In the genomic region with DNA sequence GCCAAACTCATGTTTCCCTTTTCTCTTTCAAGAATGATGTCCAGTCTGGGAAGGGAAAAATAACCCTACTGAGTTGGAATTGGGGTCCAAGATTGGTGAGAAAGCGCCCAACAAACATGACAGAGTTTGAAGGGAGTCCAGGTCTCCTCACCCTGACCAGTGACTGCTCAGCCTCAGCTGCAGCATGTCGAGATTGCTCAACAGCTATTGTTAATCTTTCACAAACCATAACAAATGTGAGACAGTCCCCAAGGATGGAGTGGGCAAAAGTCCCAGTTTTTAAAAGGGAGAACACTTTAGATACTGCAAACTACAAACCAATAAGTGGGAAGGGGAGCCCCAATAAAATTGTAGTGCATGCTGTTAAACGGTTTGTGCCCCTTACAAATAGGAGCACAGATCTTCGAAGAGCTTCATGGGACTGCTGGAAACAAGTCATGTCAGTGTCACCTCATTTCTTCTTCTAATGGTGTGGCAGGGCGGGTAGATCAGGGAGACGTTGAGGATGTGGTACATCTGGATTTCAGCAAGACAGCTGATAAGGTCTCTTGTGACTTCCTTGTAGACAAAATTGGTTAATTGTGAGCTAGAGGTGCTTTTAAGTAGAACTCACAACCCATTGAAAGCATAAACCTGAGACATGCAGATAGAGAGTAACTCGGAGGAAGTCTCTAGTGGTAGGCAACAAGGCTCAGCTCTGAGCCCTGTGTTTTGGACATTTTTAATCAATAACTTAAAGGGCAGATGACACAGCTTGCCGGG, we compare ENCODE assay signal across 1 cellular context.
TF ChIP-seq lines count a peak whose summit lies in the region.

No MANE protein-coding gene starts in this region.

TF ChIP-seq in HepG2, 621 proteins besides CTCF, POLR2A, EP300 and RAD21 (continued from another document and continues in another):
- TF ChIP-seq, protein P1, sequence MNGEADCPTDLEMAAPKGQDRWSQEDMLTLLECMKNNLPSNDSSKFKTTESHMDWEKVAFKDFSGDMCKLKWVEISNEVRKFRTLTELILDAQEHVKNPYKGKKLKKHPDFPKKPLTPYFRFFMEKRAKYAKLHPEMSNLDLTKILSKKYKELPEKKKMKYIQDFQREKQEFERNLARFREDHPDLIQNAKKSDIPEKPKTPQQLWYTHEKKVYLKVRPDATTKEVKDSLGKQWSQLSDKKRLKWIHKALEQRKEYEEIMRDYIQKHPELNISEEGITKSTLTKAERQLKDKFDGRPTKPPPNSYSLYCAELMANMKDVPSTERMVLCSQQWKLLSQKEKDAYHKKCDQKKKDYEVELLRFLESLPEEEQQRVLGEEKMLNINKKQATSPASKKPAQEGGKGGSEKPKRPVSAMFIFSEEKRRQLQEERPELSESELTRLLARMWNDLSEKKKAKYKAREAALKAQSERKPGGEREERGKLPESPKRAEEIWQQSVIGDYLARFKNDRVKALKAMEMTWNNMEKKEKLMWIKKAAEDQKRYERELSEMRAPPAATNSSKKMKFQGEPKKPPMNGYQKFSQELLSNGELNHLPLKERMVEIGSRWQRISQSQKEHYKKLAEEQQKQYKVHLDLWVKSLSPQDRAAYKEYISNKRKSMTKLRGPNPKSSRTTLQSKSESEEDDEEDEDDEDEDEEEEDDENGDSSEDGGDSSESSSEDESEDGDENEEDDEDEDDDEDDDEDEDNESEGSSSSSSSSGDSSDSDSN (CRISPR knock-in tag; IDR thresholded peaks at IDR 0.05) = peak; percentile 27; the same call in 1 of the 2 replicates
- TF ChIP-seq, protein P2, sequence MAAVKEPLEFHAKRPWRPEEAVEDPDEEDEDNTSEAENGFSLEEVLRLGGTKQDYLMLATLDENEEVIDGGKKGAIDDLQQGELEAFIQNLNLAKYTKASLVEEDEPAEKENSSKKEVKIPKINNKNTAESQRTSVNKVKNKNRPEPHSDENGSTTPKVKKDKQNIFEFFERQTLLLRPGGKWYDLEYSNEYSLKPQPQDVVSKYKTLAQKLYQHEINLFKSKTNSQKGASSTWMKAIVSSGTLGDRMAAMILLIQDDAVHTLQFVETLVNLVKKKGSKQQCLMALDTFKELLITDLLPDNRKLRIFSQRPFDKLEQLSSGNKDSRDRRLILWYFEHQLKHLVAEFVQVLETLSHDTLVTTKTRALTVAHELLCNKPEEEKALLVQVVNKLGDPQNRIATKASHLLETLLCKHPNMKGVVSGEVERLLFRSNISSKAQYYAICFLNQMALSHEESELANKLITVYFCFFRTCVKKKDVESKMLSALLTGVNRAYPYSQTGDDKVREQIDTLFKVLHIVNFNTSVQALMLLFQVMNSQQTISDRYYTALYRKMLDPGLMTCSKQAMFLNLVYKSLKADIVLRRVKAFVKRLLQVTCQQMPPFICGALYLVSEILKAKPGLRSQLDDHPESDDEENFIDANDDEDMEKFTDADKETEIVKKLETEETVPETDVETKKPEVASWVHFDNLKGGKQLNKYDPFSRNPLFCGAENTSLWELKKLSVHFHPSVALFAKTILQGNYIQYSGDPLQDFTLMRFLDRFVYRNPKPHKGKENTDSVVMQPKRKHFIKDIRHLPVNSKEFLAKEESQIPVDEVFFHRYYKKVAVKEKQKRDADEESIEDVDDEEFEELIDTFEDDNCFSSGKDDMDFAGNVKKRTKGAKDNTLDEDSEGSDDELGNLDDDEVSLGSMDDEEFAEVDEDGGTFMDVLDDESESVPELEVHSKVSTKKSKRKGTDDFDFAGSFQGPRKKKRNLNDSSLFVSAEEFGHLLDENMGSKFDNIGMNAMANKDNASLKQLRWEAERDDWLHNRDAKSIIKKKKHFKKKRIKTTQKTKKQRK (IDR thresholded peaks at IDR 0.05; ENCODE audit: low read length) = no peak
- TF ChIP-seq, protein P3, sequence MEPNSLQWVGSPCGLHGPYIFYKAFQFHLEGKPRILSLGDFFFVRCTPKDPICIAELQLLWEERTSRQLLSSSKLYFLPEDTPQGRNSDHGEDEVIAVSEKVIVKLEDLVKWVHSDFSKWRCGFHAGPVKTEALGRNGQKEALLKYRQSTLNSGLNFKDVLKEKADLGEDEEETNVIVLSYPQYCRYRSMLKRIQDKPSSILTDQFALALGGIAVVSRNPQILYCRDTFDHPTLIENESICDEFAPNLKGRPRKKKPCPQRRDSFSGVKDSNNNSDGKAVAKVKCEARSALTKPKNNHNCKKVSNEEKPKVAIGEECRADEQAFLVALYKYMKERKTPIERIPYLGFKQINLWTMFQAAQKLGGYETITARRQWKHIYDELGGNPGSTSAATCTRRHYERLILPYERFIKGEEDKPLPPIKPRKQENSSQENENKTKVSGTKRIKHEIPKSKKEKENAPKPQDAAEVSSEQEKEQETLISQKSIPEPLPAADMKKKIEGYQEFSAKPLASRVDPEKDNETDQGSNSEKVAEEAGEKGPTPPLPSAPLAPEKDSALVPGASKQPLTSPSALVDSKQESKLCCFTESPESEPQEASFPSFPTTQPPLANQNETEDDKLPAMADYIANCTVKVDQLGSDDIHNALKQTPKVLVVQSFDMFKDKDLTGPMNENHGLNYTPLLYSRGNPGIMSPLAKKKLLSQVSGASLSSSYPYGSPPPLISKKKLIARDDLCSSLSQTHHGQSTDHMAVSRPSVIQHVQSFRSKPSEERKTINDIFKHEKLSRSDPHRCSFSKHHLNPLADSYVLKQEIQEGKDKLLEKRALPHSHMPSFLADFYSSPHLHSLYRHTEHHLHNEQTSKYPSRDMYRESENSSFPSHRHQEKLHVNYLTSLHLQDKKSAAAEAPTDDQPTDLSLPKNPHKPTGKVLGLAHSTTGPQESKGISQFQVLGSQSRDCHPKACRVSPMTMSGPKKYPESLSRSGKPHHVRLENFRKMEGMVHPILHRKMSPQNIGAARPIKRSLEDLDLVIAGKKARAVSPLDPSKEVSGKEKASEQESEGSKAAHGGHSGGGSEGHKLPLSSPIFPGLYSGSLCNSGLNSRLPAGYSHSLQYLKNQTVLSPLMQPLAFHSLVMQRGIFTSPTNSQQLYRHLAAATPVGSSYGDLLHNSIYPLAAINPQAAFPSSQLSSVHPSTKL (CRISPR knock-in tag; IDR thresholded peaks at IDR 0.05) = peak; percentile 59; the same call in 1 of the 2 replicates
- TF ChIP-seq ZNF546 (CRISPR knock-in tag; conservative IDR thresholded peaks at IDR 0.05) = no peak
- TF ChIP-seq, protein P4, sequence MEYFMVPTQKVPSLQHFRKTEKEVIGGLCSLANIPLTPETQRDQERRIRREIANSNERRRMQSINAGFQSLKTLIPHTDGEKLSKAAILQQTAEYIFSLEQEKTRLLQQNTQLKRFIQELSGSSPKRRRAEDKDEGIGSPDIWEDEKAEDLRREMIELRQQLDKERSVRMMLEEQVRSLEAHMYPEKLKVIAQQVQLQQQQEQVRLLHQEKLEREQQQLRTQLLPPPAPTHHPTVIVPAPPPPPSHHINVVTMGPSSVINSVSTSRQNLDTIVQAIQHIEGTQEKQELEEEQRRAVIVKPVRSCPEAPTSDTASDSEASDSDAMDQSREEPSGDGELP (IDR thresholded peaks at IDR 0.05; ENCODE audit: borderline replicate concordance, low read depth) = peak; percentile 47; the same call in 1 of the 2 replicates
- TF ChIP-seq PITX1 (CRISPR knock-in tag; IDR thresholded peaks at IDR 0.05) = 0 out of 2 replicates have a peak, but pooled peaks have one; percentile 31
- TF ChIP-seq SRF (IDR thresholded peaks at IDR 0.05; ENCODE audit: low read depth, low read length) = no peak
- TF ChIP-seq SP1 (IDR thresholded peaks at IDR 0.05) = no peak
- TF ChIP-seq SP1 (CRISPR knock-in tag; IDR thresholded peaks at IDR 0.05) = no peak
- TF ChIP-seq MIER2 (CRISPR knock-in tag; IDR thresholded peaks at IDR 0.05) = no peak
- TF ChIP-seq, protein P5, sequence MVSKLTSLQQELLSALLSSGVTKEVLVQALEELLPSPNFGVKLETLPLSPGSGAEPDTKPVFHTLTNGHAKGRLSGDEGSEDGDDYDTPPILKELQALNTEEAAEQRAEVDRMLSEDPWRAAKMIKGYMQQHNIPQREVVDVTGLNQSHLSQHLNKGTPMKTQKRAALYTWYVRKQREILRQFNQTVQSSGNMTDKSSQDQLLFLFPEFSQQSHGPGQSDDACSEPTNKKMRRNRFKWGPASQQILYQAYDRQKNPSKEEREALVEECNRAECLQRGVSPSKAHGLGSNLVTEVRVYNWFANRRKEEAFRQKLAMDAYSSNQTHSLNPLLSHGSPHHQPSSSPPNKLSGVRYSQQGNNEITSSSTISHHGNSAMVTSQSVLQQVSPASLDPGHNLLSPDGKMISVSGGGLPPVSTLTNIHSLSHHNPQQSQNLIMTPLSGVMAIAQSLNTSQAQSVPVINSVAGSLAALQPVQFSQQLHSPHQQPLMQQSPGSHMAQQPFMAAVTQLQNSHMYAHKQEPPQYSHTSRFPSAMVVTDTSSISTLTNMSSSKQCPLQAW (CRISPR knock-in tag; IDR thresholded peaks at IDR 0.05) = peak; percentile 67; the same call in 1 of the 2 replicates
- peak; percentile 22; the same call in 1 of the 2 replicates for TF ChIP-seq HDAC2 (CRISPR knock-in tag; IDR thresholded peaks at IDR 0.05)
- peak; percentile 6; the same call in 1 of the 2 replicates for TF ChIP-seq TBX2 (CRISPR knock-in tag; IDR thresholded peaks at IDR 0.05; ENCODE audit: borderline replicate concordance)
- peak; percentile 20; the same call in 1 of the 2 replicates for TF ChIP-seq REPIN1 (CRISPR knock-in tag; IDR thresholded peaks at IDR 0.05; ENCODE audit: borderline replicate concordance, low read depth)
- TF ChIP-seq CEBPB (IDR thresholded peaks at IDR 0.05; ENCODE audit: borderline replicate concordance, low read depth, low read length) = peak; percentile 92
- TF ChIP-seq, protein P6, sequence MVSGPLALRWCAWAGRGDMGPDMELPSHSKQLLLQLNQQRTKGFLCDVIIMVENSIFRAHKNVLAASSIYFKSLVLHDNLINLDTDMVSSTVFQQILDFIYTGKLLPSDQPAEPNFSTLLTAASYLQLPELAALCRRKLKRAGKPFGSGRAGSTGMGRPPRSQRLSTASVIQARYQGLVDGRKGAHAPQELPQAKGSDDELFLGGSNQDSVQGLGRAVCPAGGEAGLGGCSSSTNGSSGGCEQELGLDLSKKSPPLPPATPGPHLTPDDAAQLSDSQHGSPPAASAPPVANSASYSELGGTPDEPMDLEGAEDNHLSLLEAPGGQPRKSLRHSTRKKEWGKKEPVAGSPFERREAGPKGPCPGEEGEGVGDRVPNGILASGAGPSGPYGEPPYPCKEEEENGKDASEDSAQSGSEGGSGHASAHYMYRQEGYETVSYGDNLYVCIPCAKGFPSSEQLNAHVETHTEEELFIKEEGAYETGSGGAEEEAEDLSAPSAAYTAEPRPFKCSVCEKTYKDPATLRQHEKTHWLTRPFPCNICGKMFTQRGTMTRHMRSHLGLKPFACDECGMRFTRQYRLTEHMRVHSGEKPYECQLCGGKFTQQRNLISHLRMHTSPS (CRISPR knock-in tag; IDR thresholded peaks at IDR 0.05; ENCODE audit: low read depth) = no peak
- no peak for TF ChIP-seq NFKBIZ (CRISPR knock-in tag; IDR thresholded peaks at IDR 0.05)
- TF ChIP-seq, protein P7, sequence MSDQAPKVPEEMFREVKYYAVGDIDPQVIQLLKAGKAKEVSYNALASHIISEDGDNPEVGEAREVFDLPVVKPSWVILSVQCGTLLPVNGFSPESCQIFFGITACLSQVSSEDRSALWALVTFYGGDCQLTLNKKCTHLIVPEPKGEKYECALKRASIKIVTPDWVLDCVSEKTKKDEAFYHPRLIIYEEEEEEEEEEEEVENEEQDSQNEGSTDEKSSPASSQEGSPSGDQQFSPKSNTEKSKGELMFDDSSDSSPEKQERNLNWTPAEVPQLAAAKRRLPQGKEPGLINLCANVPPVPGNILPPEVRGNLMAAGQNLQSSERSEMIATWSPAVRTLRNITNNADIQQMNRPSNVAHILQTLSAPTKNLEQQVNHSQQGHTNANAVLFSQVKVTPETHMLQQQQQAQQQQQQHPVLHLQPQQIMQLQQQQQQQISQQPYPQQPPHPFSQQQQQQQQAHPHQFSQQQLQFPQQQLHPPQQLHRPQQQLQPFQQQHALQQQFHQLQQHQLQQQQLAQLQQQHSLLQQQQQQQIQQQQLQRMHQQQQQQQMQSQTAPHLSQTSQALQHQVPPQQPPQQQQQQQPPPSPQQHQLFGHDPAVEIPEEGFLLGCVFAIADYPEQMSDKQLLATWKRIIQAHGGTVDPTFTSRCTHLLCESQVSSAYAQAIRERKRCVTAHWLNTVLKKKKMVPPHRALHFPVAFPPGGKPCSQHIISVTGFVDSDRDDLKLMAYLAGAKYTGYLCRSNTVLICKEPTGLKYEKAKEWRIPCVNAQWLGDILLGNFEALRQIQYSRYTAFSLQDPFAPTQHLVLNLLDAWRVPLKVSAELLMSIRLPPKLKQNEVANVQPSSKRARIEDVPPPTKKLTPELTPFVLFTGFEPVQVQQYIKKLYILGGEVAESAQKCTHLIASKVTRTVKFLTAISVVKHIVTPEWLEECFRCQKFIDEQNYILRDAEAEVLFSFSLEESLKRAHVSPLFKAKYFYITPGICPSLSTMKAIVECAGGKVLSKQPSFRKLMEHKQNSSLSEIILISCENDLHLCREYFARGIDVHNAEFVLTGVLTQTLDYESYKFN (CRISPR knock-in tag; conservative IDR thresholded peaks at IDR 0.05) = peak; percentile 40; the same call in 1 of the 2 replicates
- TF ChIP-seq ZNF629 (CRISPR knock-in tag; conservative IDR thresholded peaks at IDR 0.05) = no peak
- TF ChIP-seq, protein P8, sequence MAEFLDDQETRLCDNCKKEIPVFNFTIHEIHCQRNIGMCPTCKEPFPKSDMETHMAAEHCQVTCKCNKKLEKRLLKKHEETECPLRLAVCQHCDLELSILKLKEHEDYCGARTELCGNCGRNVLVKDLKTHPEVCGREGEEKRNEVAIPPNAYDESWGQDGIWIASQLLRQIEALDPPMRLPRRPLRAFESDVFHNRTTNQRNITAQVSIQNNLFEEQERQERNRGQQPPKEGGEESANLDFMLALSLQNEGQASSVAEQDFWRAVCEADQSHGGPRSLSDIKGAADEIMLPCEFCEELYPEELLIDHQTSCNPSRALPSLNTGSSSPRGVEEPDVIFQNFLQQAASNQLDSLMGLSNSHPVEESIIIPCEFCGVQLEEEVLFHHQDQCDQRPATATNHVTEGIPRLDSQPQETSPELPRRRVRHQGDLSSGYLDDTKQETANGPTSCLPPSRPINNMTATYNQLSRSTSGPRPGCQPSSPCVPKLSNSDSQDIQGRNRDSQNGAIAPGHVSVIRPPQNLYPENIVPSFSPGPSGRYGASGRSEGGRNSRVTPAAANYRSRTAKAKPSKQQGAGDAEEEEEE (CRISPR knock-in tag; IDR thresholded peaks at IDR 0.05; ENCODE audit: borderline replicate concordance) = no peak
- TF ChIP-seq NFIB (CRISPR knock-in tag; IDR thresholded peaks at IDR 0.05; ENCODE audit: borderline replicate concordance) = no peak
- no peak for TF ChIP-seq NBN (conservative IDR thresholded peaks at IDR 0.05)
- TF ChIP-seq KLF13 (CRISPR knock-in tag; IDR thresholded peaks at IDR 0.05) = no peak
- TF ChIP-seq LCORL (IDR thresholded peaks at IDR 0.05) = no peak
- TF ChIP-seq LCORL (CRISPR knock-in tag; IDR thresholded peaks at IDR 0.05) = 0 out of 2 replicates have a peak, but pooled peaks have one; percentile 34
- TF ChIP-seq, protein P9, sequence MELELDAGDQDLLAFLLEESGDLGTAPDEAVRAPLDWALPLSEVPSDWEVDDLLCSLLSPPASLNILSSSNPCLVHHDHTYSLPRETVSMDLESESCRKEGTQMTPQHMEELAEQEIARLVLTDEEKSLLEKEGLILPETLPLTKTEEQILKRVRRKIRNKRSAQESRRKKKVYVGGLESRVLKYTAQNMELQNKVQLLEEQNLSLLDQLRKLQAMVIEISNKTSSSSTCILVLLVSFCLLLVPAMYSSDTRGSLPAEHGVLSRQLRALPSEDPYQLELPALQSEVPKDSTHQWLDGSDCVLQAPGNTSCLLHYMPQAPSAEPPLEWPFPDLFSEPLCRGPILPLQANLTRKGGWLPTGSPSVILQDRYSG (CRISPR knock-in tag; IDR thresholded peaks at IDR 0.05) = no peak
- no peak for TF ChIP-seq NFRKB (IDR thresholded peaks at IDR 0.05)
